In genomic region chr9:120043448-120043847, GRCh38 we compare ENCODE assay signal across 17 cellular contexts.
DNase-seq lines count a peak whose midpoint lies in the region; ATAC-seq and TF ChIP-seq lines count a peak whose summit lies in the region.
"Had no signal": no experiment of that assay in that cellular context is flagged by ENCODE, and none has a peak within 500 bp of the region (broad histone marks: within the 10 kb centered on the region; RNA-seq: fewer than 3 reads in every experiment).

No MANE protein-coding gene starts in this region.

- CTCF ChIA-PET in MCF 10A (lab: Yijun Ruan, JAX), result interaction anchor here (0.5 to 1.2 kb wide), 2 partner anchors 29 to 31 kb away, joined by 3 read pairs; no protein-coding TSS in a partner anchor

- H3K27me3 ChIP-seq in breast epithelium (no peaks in the 10 kb centered on the region), right atrium auricular region (no peaks in the 10 kb centered on the region)
- H3K27me3 ChIP-seq: SJSA1 had no signal

- no peak overlapping the region for H3K4me3 ChIP-seq in breast epithelium
- H3K4me3 ChIP-seq in right atrium auricular region, result no peak overlapping the region
- H3K4me3 ChIP-seq: A549, SJSA1 had no signal

- H3K27me3 Mint-ChIP-seq in MCF 10A (ENCODE audit: insufficient read depth, unreplicated experiment), result peaks cover 10% of the 10 kb centered on the region
- H3K27me3 Mint-ChIP-seq in immature natural killer cell (ENCODE audit: low read depth in 3 of 3), result peaks cover 0 to 6% (median 0%) of the 10 kb centered on the region in 3 donors

- no peak for TF ChIP-seq POLR2A in breast epithelium (IDR thresholded peaks at IDR 0.05)
- TF ChIP-seq POLR2A in erythroblast (IDR thresholded peaks at IDR 0.05; ENCODE audit: low read length), result no peak

- H3K36me3 Mint-ChIP-seq in MCF 10A (ENCODE audit: insufficient read depth, unreplicated experiment) (no peaks in the 10 kb centered on the region), immature natural killer cell (no peaks in the 10 kb centered on the region)

- H3K4me1 ChIP-seq in breast epithelium (no peaks in the 10 kb centered on the region), right atrium auricular region (no peaks in the 10 kb centered on the region)
- H3K4me1 ChIP-seq: A549, SJSA1 had no signal

- peak overlapping the region; percentile 5 for H3K4me3 Mint-ChIP-seq in MCF 10A (ENCODE audit: unreplicated experiment)
- no peak overlapping the region for H3K4me3 Mint-ChIP-seq in immature natural killer cell
- H3K4me3 Mint-ChIP-seq: neural crest cell had no signal

- H3K9me3 ChIP-seq in breast epithelium (no peaks in the 10 kb centered on the region), right atrium auricular region (no peaks in the 10 kb centered on the region)
- H3K9me3 ChIP-seq: A549, SJSA1 had no signal

- H3K9me3 Mint-ChIP-seq in MCF 10A (ENCODE audit: unreplicated experiment), result peaks cover 7% of the 10 kb centered on the region
- H3K9me3 Mint-ChIP-seq in immature natural killer cell, result peaks cover 0 to 3% (median 0%) of the 10 kb centered on the region in 6 donors
- H3K9me3 Mint-ChIP-seq: neural crest cell had no signal

- DNase-seq in MCF 10A (ENCODE audit: unreplicated experiment) (peak; percentile 53), breast epithelium (ENCODE audit: low spot score in 2 of 2) (no peak), NCI-H510A (lab: John Stamatoyannopoulos, UW) (peak; percentile 1), caudate nucleus (lab: John Stamatoyannopoulos, UW) (peak in 41 of 61 donors; percentile 2 to 89 (median 34)), right atrium auricular region (ENCODE audit: low spot score) (no peak), erythroblast (lab: John Stamatoyannopoulos, UW) (no peak), immature natural killer cell (no peak)
- DNase-seq: activated CD4-positive, CD25-positive, alpha-beta regulatory T cell treated with anti-CD3 and anti-CD28 coated beads, Interleukin-2, amount 50 U/mL, for 72 hours; kidney glomerular epithelial cell; mesendoderm; NCI-H1930; stimulated activated naive CD4-positive, alpha-beta T cell; T1000 had no signal

- H3K36me3 ChIP-seq in breast epithelium (no peaks in the 10 kb centered on the region), right atrium auricular region (no peaks in the 10 kb centered on the region)
- H3K36me3 ChIP-seq: SJSA1 had no signal

- intact Hi-C loops in MCF 10A (cut with micrococcal nuclease), result no loop called here
- intact Hi-C loops in breast epithelium (cut with DNase I; ENCODE audit: low total_unique reads), result no loop called here

- TF ChIP-seq CTCF in MCF 10A (IDR thresholded peaks at IDR 0.05; ENCODE audit: unreplicated experiment) (no peak), breast epithelium (IDR thresholded peaks at IDR 0.05) (no peak), right atrium auricular region (IDR thresholded peaks at IDR 0.05) (no peak)

- POLR2A ChIA-PET in MCF 10A (lab: Yijun Ruan, JAX), result no interaction called here

- peaks cover 8% of the 10 kb centered on the region for H3K4me1 Mint-ChIP-seq in MCF 10A (ENCODE audit: insufficient read depth, unreplicated experiment)
- H3K4me1 Mint-ChIP-seq in immature natural killer cell, result no peaks in the 10 kb centered on the region

- ATAC-seq in HG03342 (IDR thresholded peaks at IDR 0.05; ENCODE audit: unreplicated experiment), result no peak

- no TSS peak for BruUV-seq in MCF 10A (replicated peaks; lab: Mats Ljungman, UMichigan)

- H3K27ac Mint-ChIP-seq in MCF 10A (ENCODE audit: low read depth, unreplicated experiment) (no peak overlapping the region), immature natural killer cell (no peak overlapping the region)

- H3K27ac ChIP-seq in breast epithelium, result no peak overlapping the region
- no peak overlapping the region for H3K27ac ChIP-seq in caudate nucleus (ENCODE audit: low read depth, low read length)
- H3K27ac ChIP-seq in right atrium auricular region, result no peak overlapping the region
- H3K27ac ChIP-seq: A549, SJSA1 had no signal

Comparison
In these comparisons a context has a peak if more than half of its experiments do, and no peak if none do; other contexts are left out.
1. DNase-seq: peak in MCF 10A (single experiment), NCI-H510A (single experiment) and caudate nucleus (41 of 61); none in breast epithelium (0 of 2), right atrium auricular region (single experiment), erythroblast (0 of 2) and immature natural killer cell (0 of 3).